ENCODE assay signal across 15 cellular contexts in the genomic region with DNA sequence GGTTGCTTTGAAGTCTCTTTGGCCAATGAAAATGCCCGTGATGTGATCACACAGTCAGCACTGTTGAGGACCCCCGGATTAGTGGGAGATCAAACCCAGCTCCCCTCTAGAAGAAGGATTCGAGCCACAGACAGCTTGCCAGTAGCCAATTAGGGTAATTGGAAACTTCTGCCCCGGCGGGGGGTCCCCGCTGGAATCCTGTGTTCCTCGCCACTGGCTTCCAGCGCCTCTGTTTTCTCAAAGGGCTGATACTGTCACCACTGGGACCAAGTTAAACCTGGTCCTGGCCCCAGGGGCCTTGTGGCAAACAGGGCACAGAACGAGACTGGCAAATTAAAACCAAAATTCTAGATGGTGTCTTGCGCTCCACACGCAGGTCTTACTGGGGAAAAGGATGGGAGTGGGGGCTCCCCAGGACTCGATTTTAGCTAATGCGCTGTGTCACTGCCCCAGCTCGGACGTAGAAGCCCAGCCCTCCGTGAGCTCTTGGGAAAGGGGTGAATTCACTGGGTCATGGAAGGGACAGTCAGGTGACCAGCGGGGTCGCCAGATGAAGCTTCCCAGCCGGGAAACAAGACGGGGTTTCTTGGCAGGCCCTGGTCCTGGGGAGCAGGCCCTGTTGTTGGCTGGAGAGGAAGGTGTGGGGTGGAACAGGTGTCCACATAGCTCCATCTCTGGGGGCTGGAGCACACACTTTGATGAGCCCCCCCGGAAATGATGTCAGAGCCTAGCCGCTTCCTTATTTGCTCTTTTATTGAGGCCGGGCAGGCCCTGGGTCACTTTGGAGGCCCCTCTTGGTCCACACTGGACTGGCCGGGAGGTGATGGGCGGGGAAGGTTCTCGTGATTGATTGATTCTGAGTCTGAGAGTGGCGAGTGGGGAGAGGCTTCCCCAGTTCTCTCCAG.
A peak's percentile ranks its signal among the peaks of the same experiment; 100 is the strongest.
DNase-seq lines count a peak whose midpoint lies in the region; ATAC-seq and TF ChIP-seq lines count a peak whose summit lies in the region.
"Had no signal": no experiment of that assay in that cellular context is flagged by ENCODE, and none has a peak within 500 bp of the region (broad histone marks: within the 10 kb centered on the region; RNA-seq: fewer than 3 reads in every experiment).

No MANE protein-coding gene starts in this region.

- in situ Hi-C loops in astrocyte of the spinal cord (cut with HindIII; ENCODE audit: low sequenced_read_pairs) = no loop called here

- TF ChIP-seq CTCF in left ventricle myocardium inferior (IDR thresholded peaks at IDR 0.05; ENCODE audit: borderline replicate concordance) (no peak), astrocyte of the spinal cord (IDR thresholded peaks at IDR 0.05; ENCODE audit: low read depth, low read length) (no peak), lower lobe of right lung (IDR thresholded peaks at IDR 0.05) (no peak)

- H3K4me3 ChIP-seq in left ventricle myocardium inferior (no peak overlapping the region), astrocyte of the spinal cord (ENCODE audit: low read depth, low read length) (no peak overlapping the region), lower lobe of right lung (no peak overlapping the region)
- H3K4me3 ChIP-seq: gastrocnemius medialis had no signal

- DNase-seq in left ventricle myocardium superior = peak; percentile 14
- DNase-seq in left ventricle myocardium inferior = no peak
- DNase-seq in astrocyte of the spinal cord (ENCODE audit: low read depth, low spot score) = peak; percentile 49
- peak; percentile 24 for DNase-seq in lower lobe of right lung
- no peak for DNase-seq in glomerular visceral epithelial cell (ENCODE audit: extremely low spot score)
- DNase-seq in HK-2 (ENCODE audit: unreplicated experiment) = no peak
- no peak for DNase-seq in AML-193 (lab: John Stamatoyannopoulos, UW)
- DNase-seq: activated B cell treated with CpG ODN at 0.5 μM for 24 hours; activated naive CD4-positive, alpha-beta T cell treated with Interleukin-2 at 50 U/mL for 16 hours; brain microvascular endothelial cell; gastrocnemius medialis; OCI-M1; stimulated activated naive CD8-positive, alpha-beta T cell treated with anti-CD3 and anti-CD28 coated beads, Interleukin-15, Interleukin-2, amounts not matched to agents 100 U/mL and 50 U/mL, for 24 hours; SW 1271 had no signal

- H3K27ac ChIP-seq in left ventricle myocardium inferior (replicated peaks) = no peak overlapping the region
- no peak overlapping the region for H3K27ac ChIP-seq in lower lobe of right lung
- H3K27ac ChIP-seq in temporal lobe (ENCODE audit: low read depth, low read length) = peak overlapping the region; percentile 97
- H3K27ac ChIP-seq: gastrocnemius medialis had no signal

- H3K27me3 ChIP-seq in left ventricle myocardium inferior (ENCODE audit: low read depth) (no peaks in the 10 kb centered on the region), lower lobe of right lung (ENCODE audit: low read depth) (no peaks in the 10 kb centered on the region)
- H3K27me3 ChIP-seq: brain microvascular endothelial cell, gastrocnemius medialis had no signal

- no peak for ATAC-seq in left ventricle myocardium superior
- ATAC-seq in lower lobe of right lung = no peak
- ATAC-seq: stimulated activated naive CD8-positive, alpha-beta T cell treated with anti-CD3 and anti-CD28 coated beads, Interleukin-15, Interleukin-2, amounts not matched to agents 100 U/mL and 50 U/mL, for 24 hours had no signal

- no peaks in the 10 kb centered on the region for H3K4me1 ChIP-seq in left ventricle myocardium inferior
- H3K4me1 ChIP-seq in lower lobe of right lung = peaks cover 21% of the 10 kb centered on the region
- H3K4me1 ChIP-seq: gastrocnemius medialis had no signal

- H3K9me3 ChIP-seq in left ventricle myocardium inferior (replicated peaks) (peaks cover 1% of the 10 kb centered on the region), lower lobe of right lung (no peaks in the 10 kb centered on the region)
- H3K9me3 ChIP-seq: gastrocnemius medialis had no signal

- intact Hi-C loops in left ventricle myocardium superior (cut with micrococcal nuclease) (no loop called here), left ventricle myocardium inferior (cut with micrococcal nuclease) (no loop called here), lower lobe of right lung (cut with DNase I) (no loop called here)

- H3K36me3 ChIP-seq in left ventricle myocardium inferior (peaks cover 4% of the 10 kb centered on the region), lower lobe of right lung (peaks cover 13% of the 10 kb centered on the region)
- H3K36me3 ChIP-seq: gastrocnemius medialis had no signal

Comparison
In these comparisons a context has a peak if more than half of its experiments do, and no peak if none do; other contexts are left out.
1. DNase-seq: peak in left ventricle myocardium superior (single experiment), astrocyte of the spinal cord (single experiment) and lower lobe of right lung (single experiment); none in left ventricle myocardium inferior (single experiment), glomerular visceral epithelial cell (single experiment), HK-2 (single experiment) and AML-193 (0 of 2).